In the genomic region with DNA sequence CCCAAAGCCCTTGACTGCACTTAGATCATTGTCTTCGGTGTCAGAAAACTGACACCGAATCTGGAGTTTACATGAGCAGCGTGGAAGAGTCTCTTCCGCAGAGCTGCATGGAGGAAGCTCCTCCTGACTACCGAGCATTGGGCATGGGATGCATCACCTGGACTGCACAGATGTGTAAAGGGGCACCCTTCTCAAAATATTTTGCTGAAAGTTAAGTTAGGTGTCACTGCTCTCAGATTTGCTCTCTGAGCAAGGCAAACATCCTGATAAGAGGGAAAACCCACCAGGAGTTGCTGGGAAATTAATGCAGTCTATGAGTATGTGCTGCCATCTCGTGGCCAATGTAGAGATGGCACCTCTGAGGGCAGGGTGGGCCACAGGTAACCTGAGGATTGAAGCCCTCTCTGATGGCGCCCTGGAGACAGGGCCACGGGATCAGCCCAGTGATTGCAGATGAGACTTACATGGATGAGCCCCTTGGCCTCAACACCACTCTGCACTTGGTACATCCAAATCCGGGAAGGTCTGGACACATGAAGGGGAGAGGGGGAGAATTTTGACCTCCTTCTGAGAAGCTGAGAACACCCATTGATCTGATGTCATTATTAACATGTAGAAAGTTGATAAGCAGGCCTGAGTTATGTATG, we compare ENCODE assay signal across 8 cellular contexts.
DNase-seq lines count a peak whose midpoint lies in the region; ATAC-seq and TF ChIP-seq lines count a peak whose summit lies in the region.

No MANE protein-coding gene starts in this region.

- no peaks in the 10 kb centered on the region; the same call in 1 of the 2 replicates for H3K27me3 Mint-ChIP-seq in WTC11 (ENCODE audit: low read depth)

- H3K27ac ChIP-seq in caudate nucleus (ENCODE audit: low read depth, low read length): no peak overlapping the region

- in situ Hi-C loops in G401 (cut with HindIII; ENCODE audit: low sequenced_read_pairs) (no loop called here), KBM-7 (cut with MboI; ENCODE audit: low pct_unique_long_range_greater_than_20kb, low sequenced_read_pairs) (no loop called here)

- TF ChIP-seq CTCF in WTC11 (IDR thresholded peaks at IDR 0.05) (peak; percentile 79), kidney epithelial cell (IDR thresholded peaks at IDR 0.05; ENCODE audit: insufficient read depth, low read length, poor library complexity, severe bottlenecking) (peak; percentile 81)

- CTCF ChIA-PET in WTC11 (lab: Charles Lee): interaction anchor here (0.5 to 2.9 kb wide), 13 partner anchors 9 to 671 kb away, joined by 3 to 30 read pairs (median 3); no protein-coding TSS in a partner anchor

- peaks cover 2% of the 10 kb centered on the region; the same call in 1 of the 2 replicates for H3K9me3 Mint-ChIP-seq in WTC11

- H3K36me3 ChIP-seq in kidney epithelial cell (ENCODE audit: control insufficient read depth, insufficient read depth, low read length): no peaks in the 10 kb centered on the region

- no peaks in the 10 kb centered on the region for H3K4me1 Mint-ChIP-seq in WTC11

- H3K27ac Mint-ChIP-seq in WTC11: no peak overlapping the region

- H3K36me3 Mint-ChIP-seq in WTC11: no peaks in the 10 kb centered on the region

- ATAC-seq in GM21717 (IDR thresholded peaks at IDR 0.05; ENCODE audit: unreplicated experiment): peak; percentile 75
- peak; percentile 97 for ATAC-seq in WTC11

- no peak overlapping the region for H3K4me3 Mint-ChIP-seq in WTC11

- no peaks in the 10 kb centered on the region for H3K27me3 ChIP-seq in kidney epithelial cell (ENCODE audit: control insufficient read depth, insufficient read depth, low read length)

- POLR2A ChIA-PET in WTC11 (lab: Charles Lee): no interaction called here

- DNase-seq in G401 (ENCODE audit: low spot score) (peak; percentile 49), KBM-7 (peak; percentile 61), WTC11 (ENCODE audit: low spot score) (peak; percentile 83), caudate nucleus (lab: John Stamatoyannopoulos, UW) (peak in 46 of 61 donors; percentile 3 to 50 (median 17)), kidney epithelial cell (ENCODE audit: low read depth) (no peak), MV-4-11 (lab: John Stamatoyannopoulos, UW) (no peak)
- DNase-seq in stimulated activated CD4-positive, alpha-beta T cell treated with anti-CD3 and anti-CD28 coated beads, Interleukin-4, amount 100 ng/mL, for 24 hours: peak; percentile 65

- no peak overlapping the region for H3K4me3 ChIP-seq in kidney epithelial cell (ENCODE audit: low read depth, low read length)

TF ChIP-seq in WTC11, 78 proteins besides CTCF, POLR2A, EP300 and RAD21:
- TF ChIP-seq CBFB (CRISPR knock-in tag; IDR thresholded peaks at IDR 0.05; ENCODE audit: low read depth) (no peak), NR1H2 (CRISPR knock-in tag; IDR thresholded peaks at IDR 0.05) (no peak), TEAD1 (CRISPR knock-in tag; IDR thresholded peaks at IDR 0.05) (no peak), ZNF423 (CRISPR knock-in tag; IDR thresholded peaks at IDR 0.05) (no peak), ZNF121 (CRISPR knock-in tag; IDR thresholded peaks at IDR 0.05) (no peak), NR3C1 (CRISPR knock-in tag; conservative IDR thresholded peaks at IDR 0.05; ENCODE audit: low read depth) (no peak)
- TF ChIP-seq, protein P1, sequence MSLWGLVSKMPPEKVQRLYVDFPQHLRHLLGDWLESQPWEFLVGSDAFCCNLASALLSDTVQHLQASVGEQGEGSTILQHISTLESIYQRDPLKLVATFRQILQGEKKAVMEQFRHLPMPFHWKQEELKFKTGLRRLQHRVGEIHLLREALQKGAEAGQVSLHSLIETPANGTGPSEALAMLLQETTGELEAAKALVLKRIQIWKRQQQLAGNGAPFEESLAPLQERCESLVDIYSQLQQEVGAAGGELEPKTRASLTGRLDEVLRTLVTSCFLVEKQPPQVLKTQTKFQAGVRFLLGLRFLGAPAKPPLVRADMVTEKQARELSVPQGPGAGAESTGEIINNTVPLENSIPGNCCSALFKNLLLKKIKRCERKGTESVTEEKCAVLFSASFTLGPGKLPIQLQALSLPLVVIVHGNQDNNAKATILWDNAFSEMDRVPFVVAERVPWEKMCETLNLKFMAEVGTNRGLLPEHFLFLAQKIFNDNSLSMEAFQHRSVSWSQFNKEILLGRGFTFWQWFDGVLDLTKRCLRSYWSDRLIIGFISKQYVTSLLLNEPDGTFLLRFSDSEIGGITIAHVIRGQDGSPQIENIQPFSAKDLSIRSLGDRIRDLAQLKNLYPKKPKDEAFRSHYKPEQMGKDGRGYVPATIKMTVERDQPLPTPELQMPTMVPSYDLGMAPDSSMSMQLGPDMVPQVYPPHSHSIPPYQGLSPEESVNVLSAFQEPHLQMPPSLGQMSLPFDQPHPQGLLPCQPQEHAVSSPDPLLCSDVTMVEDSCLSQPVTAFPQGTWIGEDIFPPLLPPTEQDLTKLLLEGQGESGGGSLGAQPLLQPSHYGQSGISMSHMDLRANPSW (CRISPR knock-in tag; conservative IDR thresholded peaks at IDR 0.05; ENCODE audit: low read depth): no peak
- TF ChIP-seq, protein P2, sequence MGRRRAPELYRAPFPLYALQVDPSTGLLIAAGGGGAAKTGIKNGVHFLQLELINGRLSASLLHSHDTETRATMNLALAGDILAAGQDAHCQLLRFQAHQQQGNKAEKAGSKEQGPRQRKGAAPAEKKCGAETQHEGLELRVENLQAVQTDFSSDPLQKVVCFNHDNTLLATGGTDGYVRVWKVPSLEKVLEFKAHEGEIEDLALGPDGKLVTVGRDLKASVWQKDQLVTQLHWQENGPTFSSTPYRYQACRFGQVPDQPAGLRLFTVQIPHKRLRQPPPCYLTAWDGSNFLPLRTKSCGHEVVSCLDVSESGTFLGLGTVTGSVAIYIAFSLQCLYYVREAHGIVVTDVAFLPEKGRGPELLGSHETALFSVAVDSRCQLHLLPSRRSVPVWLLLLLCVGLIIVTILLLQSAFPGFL (CRISPR knock-in tag; IDR thresholded peaks at IDR 0.05; ENCODE audit: borderline replicate concordance): no peak

Comparison
In these comparisons a context has a peak if more than half of its experiments do, and no peak if none do; other contexts are left out.
1. DNase-seq: peak in G401 (single experiment), KBM-7 (single experiment), WTC11 (single experiment), caudate nucleus (46 of 61) and stimulated activated CD4-positive, alpha-beta T cell treated with anti-CD3 and anti-CD28 coated beads, Interleukin-4, amount 100 ng/mL, for 24 hours (single experiment); none in kidney epithelial cell (single experiment) and MV-4-11 (single experiment).